ENCODE assay signal across 13 cellular contexts in the genomic region with DNA sequence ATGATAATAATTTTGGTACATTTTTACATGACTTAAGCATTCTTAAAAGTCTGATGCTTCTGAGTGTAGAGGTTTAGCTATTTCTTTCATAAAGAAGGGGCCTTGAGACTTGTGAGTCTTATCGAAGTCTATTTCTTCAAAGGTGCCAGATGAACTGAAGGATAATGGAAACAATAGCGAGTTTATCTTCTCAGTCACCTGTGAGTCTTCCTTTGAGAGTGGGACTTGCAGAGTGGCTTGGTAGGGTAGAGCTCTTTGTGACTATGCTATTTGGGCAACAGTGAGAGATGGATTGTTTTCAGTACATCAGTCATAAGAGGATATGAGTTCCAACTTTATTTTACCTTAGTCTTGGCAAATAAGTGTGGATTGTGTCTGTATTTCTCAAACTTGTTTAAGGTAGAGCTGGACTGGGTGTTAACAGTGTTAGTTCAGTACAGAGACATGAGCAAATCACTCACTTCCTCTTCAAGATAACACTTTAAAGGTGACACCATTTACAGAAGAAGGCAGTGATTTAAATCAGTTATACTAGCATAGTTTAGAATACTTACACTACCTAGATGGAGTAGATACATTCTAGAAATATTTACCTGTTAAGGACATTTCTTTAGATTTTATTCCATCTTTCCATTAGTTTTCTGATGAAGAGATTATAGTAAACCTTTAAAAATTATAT. TPM values are rescaled to one million over a fixed set of nuclear protein-coding genes. Genes with fewer than 3 reads are reported as not detected.
A peak's percentile ranks its signal among the peaks of the same experiment; 100 is the strongest.
DNase-seq lines count a peak whose midpoint lies in the region; ATAC-seq and TF ChIP-seq lines count a peak whose summit lies in the region.
"Had no signal": no experiment of that assay in that cellular context is flagged by ENCODE, and none has a peak within 500 bp of the region (broad histone marks: within the 10 kb centered on the region; RNA-seq: fewer than 3 reads in every experiment).

No MANE protein-coding gene starts in this region.

- DNase-seq in left ventricle myocardium inferior (no peak), left ventricle myocardium superior (no peak), NAMALWA (ENCODE audit: low spot score) (peak; percentile 42), cerebellum (ENCODE audit: low spot score) (no peak), head of caudate nucleus (no peak)
- DNase-seq in effector memory CD8-positive, alpha-beta T cell = no peak
- no peak for DNase-seq in stimulated activated naive B cell treated with anti-CD40 and anti-IgM and Interleukin-4, amounts not matched to agents 10 μg/mL and 1 μg/mL and 100 μg/mL, for 72 hours
- no peak for DNase-seq in stimulated activated CD4-positive, alpha-beta T cell treated with anti-CD3 and anti-CD28 coated beads, Interleukin-1b, Interleukin-23, amount 100 ng/mL, for 48 hours
- DNase-seq: aorta, gastrocnemius medialis, GDM1, NCI-H2171, T-helper 9 cell had no signal

- peak overlapping the region; percentile 97 for H3K27ac ChIP-seq in left ventricle myocardium inferior (replicated peaks)
- H3K27ac ChIP-seq: gastrocnemius medialis had no signal

- H3K4me3 ChIP-seq in left ventricle myocardium inferior = peak overlapping the region; percentile 93
- H3K4me3 ChIP-seq: gastrocnemius medialis had no signal

- H3K9me3 Mint-ChIP-seq in effector memory CD8-positive, alpha-beta T cell = no peaks in the 10 kb centered on the region
- no peaks in the 10 kb centered on the region for H3K9me3 Mint-ChIP-seq in stimulated activated naive B cell treated with anti-CD40 and anti-IgM and Interleukin-4, amounts not matched to agents 10 μg/mL and 1 μg/mL and 100 μg/mL, for 72 hours

- H3K4me1 Mint-ChIP-seq in effector memory CD8-positive, alpha-beta T cell (ENCODE audit: low read depth in 2 of 2) = peaks cover 44 to 51% of the 10 kb centered on the region in 2 donors
- H3K4me1 Mint-ChIP-seq in stimulated activated naive B cell treated with anti-CD40 and anti-IgM and Interleukin-4, amounts not matched to agents 10 μg/mL and 1 μg/mL and 100 μg/mL, for 72 hours = peaks cover 38 to 48% of the 10 kb centered on the region in 2 donors

- no peak for TF ChIP-seq CTCF in left ventricle myocardium inferior (IDR thresholded peaks at IDR 0.05; ENCODE audit: borderline replicate concordance)

- H3K27ac Mint-ChIP-seq in effector memory CD8-positive, alpha-beta T cell = no peak overlapping the region
- H3K27ac Mint-ChIP-seq in stimulated activated naive B cell treated with anti-CD40 and anti-IgM and Interleukin-4, amounts not matched to agents 10 μg/mL and 1 μg/mL and 100 μg/mL, for 72 hours = no peak overlapping the region

- peak overlapping the region; percentile 55 to 79 for H3K4me3 Mint-ChIP-seq in effector memory CD8-positive, alpha-beta T cell
- H3K4me3 Mint-ChIP-seq in stimulated activated naive B cell treated with anti-CD40 and anti-IgM and Interleukin-4, amounts not matched to agents 10 μg/mL and 1 μg/mL and 100 μg/mL, for 72 hours = peak overlapping the region; percentile 46 to 51

- H3K9me3 ChIP-seq in left ventricle myocardium inferior (replicated peaks) = no peaks in the 10 kb centered on the region
- H3K9me3 ChIP-seq: gastrocnemius medialis had no signal

- H3K36me3 ChIP-seq in left ventricle myocardium inferior = peaks cover 7% of the 10 kb centered on the region
- H3K36me3 ChIP-seq: gastrocnemius medialis had no signal

- H3K36me3 Mint-ChIP-seq in effector memory CD8-positive, alpha-beta T cell (ENCODE audit: insufficient read depth) = peaks cover 30% of the 10 kb centered on the region
- H3K36me3 Mint-ChIP-seq in stimulated activated naive B cell treated with anti-CD40 and anti-IgM and Interleukin-4, amounts not matched to agents 10 μg/mL and 1 μg/mL and 100 μg/mL, for 72 hours = peaks cover 7 to 20% of the 10 kb centered on the region in 2 donors

- ATAC-seq in left ventricle myocardium superior = no peak
- no peak for ATAC-seq in effector memory CD8-positive, alpha-beta T cell (replicated peaks)
- no peak for ATAC-seq in stimulated activated naive B cell treated with anti-CD40 and anti-IgM and Interleukin-4, amounts not matched to agents 10 μg/mL and 1 μg/mL and 100 μg/mL, for 72 hours (replicated peaks)
- ATAC-seq: gastrocnemius medialis had no signal

- intact Hi-C loops in left ventricle myocardium inferior (cut with micrococcal nuclease) (no loop called here), left ventricle myocardium superior (cut with micrococcal nuclease) (no loop called here), head of caudate nucleus (cut with DNase I) (no loop called here)

- no peaks in the 10 kb centered on the region for H3K27me3 ChIP-seq in left ventricle myocardium inferior (ENCODE audit: low read depth)
- H3K27me3 ChIP-seq: gastrocnemius medialis had no signal

- H3K4me1 ChIP-seq in left ventricle myocardium inferior = peaks cover 86% of the 10 kb centered on the region

- H3K27me3 Mint-ChIP-seq in effector memory CD8-positive, alpha-beta T cell = no peaks in the 10 kb centered on the region
- H3K27me3 Mint-ChIP-seq in stimulated activated naive B cell treated with anti-CD40 and anti-IgM and Interleukin-4, amounts not matched to agents 10 μg/mL and 1 μg/mL and 100 μg/mL, for 72 hours = no peaks in the 10 kb centered on the region

RNA-seq across cellular contexts. Expression of a gene that starts 3.2 kb away (rescaled TPM):
- total RNA-seq in left ventricle myocardium inferior (331 TPM), left ventricle myocardium superior (284 TPM), cerebellum (96.0 TPM)
